Comparison of ENCODE assay signal across 23 cellular contexts in the genomic region with DNA sequence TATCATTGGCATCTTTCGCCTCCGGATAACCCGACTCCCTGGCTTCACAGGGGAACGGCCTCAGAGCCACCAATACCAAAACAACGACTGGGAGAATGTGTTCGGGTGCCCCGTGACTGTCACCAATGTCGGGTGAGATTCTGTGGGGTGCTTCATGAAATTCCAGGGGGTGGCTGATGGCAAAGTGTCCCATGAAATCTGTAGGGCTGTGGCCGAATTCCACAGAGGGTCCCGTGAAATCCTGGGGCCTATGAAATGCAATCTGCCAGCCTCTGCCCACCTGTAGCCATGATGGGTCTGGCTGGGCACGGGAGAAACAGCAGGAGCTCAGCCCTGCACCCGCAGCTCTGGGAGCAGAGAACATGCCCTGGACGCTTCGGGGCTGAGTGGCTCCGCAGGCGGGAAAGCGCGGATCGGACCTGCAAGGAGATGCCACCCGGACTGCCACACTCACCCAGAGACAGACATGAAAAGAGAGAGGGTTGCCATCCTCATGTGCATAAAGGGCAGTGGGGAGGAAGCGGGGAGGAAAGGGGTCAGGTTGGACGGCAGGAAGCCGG.
DNase-seq lines count a peak whose midpoint lies in the region; ATAC-seq and TF ChIP-seq lines count a peak whose summit lies in the region.
"Had no signal": no experiment of that assay in that cellular context is flagged by ENCODE, and none has a peak within 500 bp of the region (broad histone marks: within the 10 kb centered on the region; RNA-seq: fewer than 3 reads in every experiment).

No MANE protein-coding gene starts in this region.

- peaks cover 11 to 98% (median 78%) of the 10 kb centered on the region in 10 experiments; a peak in 19 of 20 replicates for H3K4me1 ChIP-seq in BLaER1 treated with 17β-estradiol and CSF1 and Interleukin-3, amounts not matched to agents 10 nM and 100 nM
- H3K4me1 ChIP-seq in neuronal stem cell (ENCODE audit: control insufficient read depth in 2 of 2, insufficient read depth in 1 of 2, low read depth in 1 of 2, low read length in 2 of 2) (peaks cover 0 to under 1% of the 10 kb centered on the region in 2 donors), body of pancreas (peaks cover 43% of the 10 kb centered on the region)

- H3K14ac ChIP-seq in neuronal stem cell (ENCODE audit: low read length): peak overlapping the region; percentile 90

- no peaks in the 10 kb centered on the region for H3K36me3 Mint-ChIP-seq in brain
- H3K36me3 Mint-ChIP-seq: CD8-positive, alpha-beta memory T cell had no signal

- no peak overlapping the region for H4K91ac ChIP-seq in neuronal stem cell (ENCODE audit: low read depth, low read length, poor library complexity)

- peaks cover 1% of the 10 kb centered on the region for H3K79me1 ChIP-seq in neuronal stem cell (ENCODE audit: low read depth, low read length)

- peak overlapping the region; percentile 76 for H2BK5ac ChIP-seq in neuronal stem cell (ENCODE audit: low read length)

- peak overlapping the region in 3 of 11 experiments; percentile 65 to 76 (median 73); a peak in 2 of 22 replicates for H3K27ac ChIP-seq in BLaER1 treated with 17β-estradiol and CSF1 and Interleukin-3, amounts not matched to agents 10 nM and 100 nM
- H3K27ac ChIP-seq in neuronal stem cell (replicated peaks; ENCODE audit: low read length) (no peak overlapping the region), body of pancreas (no peak overlapping the region)
- H3K27ac ChIP-seq: A549, C4-2B, GM23248 had no signal

- H3K36me3 ChIP-seq in BLaER1 treated with 17β-estradiol and CSF1 and Interleukin-3, amounts not matched to agents 10 nM and 100 nM: no peaks in the 10 kb centered on the region
- H3K36me3 ChIP-seq in neuronal stem cell (replicated peaks in 1 of 2; ENCODE audit: control insufficient read depth in 2 of 2, insufficient read depth in 2 of 2, low read length in 2 of 2) (no peaks in the 10 kb centered on the region), body of pancreas (replicated peaks in 1 of 2; ENCODE audit: insufficient read depth in 1 of 2, low read depth in 2 of 2) (no peaks in the 10 kb centered on the region)
- H3K36me3 ChIP-seq: BE2C had no signal

- H4K20me1 ChIP-seq in BLaER1 treated with 17β-estradiol and CSF1 and Interleukin-3, amounts not matched to agents 10 nM and 100 nM: peaks cover 0 to 36% (median 0%) of the 10 kb centered on the region in 11 experiments; a peak in 6 of 22 replicates

- H3K4me3 Mint-ChIP-seq in brain: no peak overlapping the region
- H3K4me3 Mint-ChIP-seq: CD4-positive, alpha-beta T cell; CD8-positive, alpha-beta memory T cell; H9; HFFc6 had no signal

- H2AFZ ChIP-seq in neuronal stem cell (ENCODE audit: low read length): no peak overlapping the region
- H2AFZ ChIP-seq: GM23248 had no signal

- H3K23ac ChIP-seq in neuronal stem cell (ENCODE audit: low read depth, low read length, poor library complexity): no peak overlapping the region

- no peaks in the 10 kb centered on the region for H3K9me3 ChIP-seq in BLaER1 treated with 17β-estradiol and CSF1 and Interleukin-3, amounts not matched to agents 10 nM and 100 nM (replicated peaks in 1 of 11)
- H3K9me3 ChIP-seq in neuronal stem cell (replicated peaks in 1 of 2; ENCODE audit: control insufficient read depth in 2 of 2, insufficient read depth in 1 of 2, low read depth in 1 of 2, low read length in 2 of 2) (no peaks in the 10 kb centered on the region), body of pancreas (no peaks in the 10 kb centered on the region)
- H3K9me3 ChIP-seq: A549, BE2C had no signal

- H3K4me1 Mint-ChIP-seq in brain: peaks cover 52% of the 10 kb centered on the region
- H3K4me1 Mint-ChIP-seq: CD8-positive, alpha-beta memory T cell had no signal

- TF ChIP-seq CTCF in brain (conservative IDR thresholded peaks at IDR 0.05) (no peak), body of pancreas (IDR thresholded peaks at IDR 0.05) (no peak)

- H3K4ac ChIP-seq in neuronal stem cell (ENCODE audit: low read length): no peak overlapping the region

- H3K18ac ChIP-seq in neuronal stem cell (ENCODE audit: low read length): peak overlapping the region; percentile 40

- H2BK120ac ChIP-seq in neuronal stem cell (ENCODE audit: low read depth, low read length): peak overlapping the region; percentile 35

- peaks cover 10% of the 10 kb centered on the region for H3K27me3 Mint-ChIP-seq in brain
- H3K27me3 Mint-ChIP-seq: CD4-positive, alpha-beta T cell had no signal

- no peak overlapping the region for H4K8ac ChIP-seq in neuronal stem cell (ENCODE audit: low read depth, low read length)

- H3K9me3 Mint-ChIP-seq in brain: peaks cover 0 to 9% (median 2%) of the 10 kb centered on the region in 5 experiments
- H3K9me3 Mint-ChIP-seq: CD4-positive, alpha-beta T cell; CD8-positive, alpha-beta memory T cell had no signal

- intact Hi-C loops in body of pancreas (cut with DNase I): no loop called here

- H3K9ac ChIP-seq in BLaER1 treated with 17β-estradiol and CSF1 and Interleukin-3, amounts not matched to agents 10 nM and 100 nM: no peak overlapping the region
- peak overlapping the region; percentile 3 for H3K9ac ChIP-seq in neuronal stem cell (ENCODE audit: low read depth, low read length, poor library complexity)
- H3K9ac ChIP-seq: GM23248 had no signal

- peak overlapping the region; percentile 74 for H2AK5ac ChIP-seq in neuronal stem cell (ENCODE audit: low read depth, low read length)

- no peak for DNase-seq in neuronal stem cell (ENCODE audit: low spot score)
- no peak for DNase-seq in body of pancreas
- no peak for DNase-seq in stimulated activated CD4-positive, alpha-beta T cell treated with anti-CD3 and anti-CD28 coated beads, Interleukin-2, amount 100 ng/mL, for 48 hours
- DNase-seq in HuH-7.5 (ENCODE audit: low spot score): no peak
- DNase-seq: 8988T; ACHN; AML-193; BE2C; CD4-positive, alpha-beta T cell; CD8-positive, alpha-beta memory T cell; DMS 273 treated with DMSO at 0.1 percent for 48 hours; DMS79; EL; GDM1; GM23248; H9; HFFc6 had no signal

- no peak overlapping the region for H2BK12ac ChIP-seq in neuronal stem cell (ENCODE audit: low read length)

- ATAC-seq in body of pancreas: no peak
- ATAC-seq: A549, GM12878, HCT116 had no signal

- H2BK15ac ChIP-seq in neuronal stem cell (ENCODE audit: low read length): no peak overlapping the region

- peak overlapping the region in 7 of 11 experiments; percentile 79 to 97 (median 92); a peak in 13 of 22 replicates for H3K4me2 ChIP-seq in BLaER1 treated with 17β-estradiol and CSF1 and Interleukin-3, amounts not matched to agents 10 nM and 100 nM
- H3K4me2 ChIP-seq in neuronal stem cell (ENCODE audit: insufficient read depth, low read length, poor library complexity, severe bottlenecking): no peak overlapping the region
- H3K4me2 ChIP-seq: A549 had no signal

- H3K27me3 ChIP-seq in BLaER1 treated with 17β-estradiol and CSF1 and Interleukin-3, amounts not matched to agents 10 nM and 100 nM: peaks cover 0 to 37% (median 0%) of the 10 kb centered on the region in 11 experiments; a peak in 7 of 22 replicates
- H3K27me3 ChIP-seq in neuronal stem cell (ENCODE audit: control insufficient read depth in 3 of 3, insufficient read depth in 3 of 3, low read depth in 1 of 3, low read length in 3 of 3): peaks cover 0 to 5% (median 0%) of the 10 kb centered on the region in 3 experiments
- no peaks in the 10 kb centered on the region for H3K27me3 ChIP-seq in body of pancreas
- H3K27me3 ChIP-seq: BE2C had no signal

- peak overlapping the region in 3 of 5 experiments; percentile 72 to 88 (median 81) for H3K27ac Mint-ChIP-seq in brain
- H3K27ac Mint-ChIP-seq: CD4-positive, alpha-beta T cell; CD8-positive, alpha-beta memory T cell; H9; HFFc6 had no signal

- no peak for TF ChIP-seq POLR2A in body of pancreas (IDR thresholded peaks at IDR 0.05)

- H3K4me3 ChIP-seq in BLaER1 treated with 17β-estradiol and CSF1 and Interleukin-3, amounts not matched to agents 10 nM and 100 nM: no peak overlapping the region
- H3K4me3 ChIP-seq in neuronal stem cell (ENCODE audit: low read length in 2 of 2) (no peak overlapping the region), body of pancreas (no peak overlapping the region)
- H3K4me3 ChIP-seq: A549, GM12878, GM23248 had no signal

- no CpG with 5 or more reads among the region's 23 CpGs for WGBS in neuronal stem cell (ENCODE audit: extremely low coverage in 2 of 2, insufficient read length in 2 of 2, insufficient replicate concordance in 1 of 2), 2 donors
- 90 to 92% methylated on average over 23 of the region's 23 CpGs for WGBS in body of pancreas, 2 donors
